Comparison of ENCODE assay signal across 25 cellular contexts in genomic region chr10:88431103-88431502, GRCh38.
A peak's percentile ranks its signal among the peaks of the same experiment; 100 is the strongest.
DNase-seq lines count a peak whose midpoint lies in the region; ATAC-seq, FAIRE-seq and TF ChIP-seq lines count a peak whose summit lies in the region.
"Had no signal": no experiment of that assay in that cellular context is flagged by ENCODE, and none has a peak within 500 bp of the region (broad histone marks: within the 10 kb centered on the region; RNA-seq: fewer than 3 reads in every experiment).

No MANE protein-coding gene starts in this region.

- no peaks in the 10 kb centered on the region for H3K9me3 ChIP-seq in HepG2 (ENCODE audit: low read length)
- H3K9me3 ChIP-seq in right lobe of liver = no peaks in the 10 kb centered on the region
- H3K9me3 ChIP-seq in HEK293 (ENCODE audit: control insufficient read depth, insufficient read depth, low read depth, low read length) = no peaks in the 10 kb centered on the region
- H3K9me3 ChIP-seq in GM12878 (replicated peaks; ENCODE audit: control insufficient read depth, insufficient read depth, low read length) = no peaks in the 10 kb centered on the region
- H3K9me3 ChIP-seq: A549; BLaER1 treated with 17β-estradiol and CSF1 and Interleukin-3, amounts not matched to agents 10 nM and 100 nM; Caco-2 had no signal

- FAIRE-seq in HepG2 (lab: Jason Lieb, UNC) (no peak), GM12878 (lab: Jason Lieb, UNC) (no peak)
- FAIRE-seq: A549, GM12891, GM19239 had no signal

- no peak for TF ChIP-seq POLR2A in HepG2 (IDR thresholded peaks at IDR 0.05; ENCODE audit: insufficient read depth in 1 of 2, low read depth in 2 of 2, low read length in 2 of 2)
- no peak for TF ChIP-seq POLR2A in right lobe of liver (IDR thresholded peaks at IDR 0.05)
- no peak for TF ChIP-seq POLR2A in GM12878 (IDR thresholded peaks at IDR 0.05; ENCODE audit: low read depth, low read length)

- no peaks in the 10 kb centered on the region for H3K4me1 ChIP-seq in HepG2 (ENCODE audit: insufficient read depth, low read length)
- H3K4me1 ChIP-seq in right lobe of liver = no peaks in the 10 kb centered on the region
- peaks cover 18% of the 10 kb centered on the region for H3K4me1 ChIP-seq in HEK293 (ENCODE audit: control insufficient read depth, insufficient read depth, low read length)
- no peaks in the 10 kb centered on the region for H3K4me1 ChIP-seq in GM12878 (ENCODE audit: control insufficient read depth, insufficient read depth, low read length)
- H3K4me1 ChIP-seq: BLaER1 treated with 17β-estradiol and CSF1 and Interleukin-3, amounts not matched to agents 10 nM and 100 nM; Caco-2 had no signal

- TF ChIP-seq RAD21 in HepG2 (CRISPR knock-in tag; IDR thresholded peaks at IDR 0.05) = no peak
- no peak for TF ChIP-seq RAD21 in GM12878 (IDR thresholded peaks at IDR 0.05; ENCODE audit: insufficient read depth, low read depth, low read length)

- H3K79me2 ChIP-seq in HepG2 (ENCODE audit: insufficient read depth, low read length) = no peaks in the 10 kb centered on the region
- no peaks in the 10 kb centered on the region for H3K79me2 ChIP-seq in GM12878 (ENCODE audit: control insufficient read depth, insufficient read depth, low read length)

- BruUV-seq in HepG2 (replicated peaks; lab: Mats Ljungman, UMichigan) = no TSS peak
- no TSS peak for BruUV-seq in GM12878 (replicated peaks; lab: Mats Ljungman, UMichigan)

- no peak for DNase-seq in HepG2 (ENCODE audit: low spot score)
- DNase-seq in right lobe of liver = no peak
- no peak for DNase-seq in GM12878 (ENCODE audit: low read depth, low spot score)
- DNase-seq in T1000 (lab: John Stamatoyannopoulos, UW) = no peak
- DNase-seq in NCI-H524 (lab: John Stamatoyannopoulos, UW) = no peak
- DNase-seq: AML-193; Caco-2; Calu3; CD4-positive, alpha-beta T cell; CD8-positive, alpha-beta T cell; DMS 273 treated with DMSO at 0.1 percent for 48 hours; DMS153; DMS53; DMS79; DND-41; EL; GDM1 had no signal

- no peak overlapping the region for H3K4me2 ChIP-seq in HepG2 (ENCODE audit: low read depth, low read length)
- H3K4me2 ChIP-seq in GM12878 (ENCODE audit: control insufficient read depth, insufficient read depth) = no peak overlapping the region
- H3K4me2 ChIP-seq: A549; BLaER1 treated with 17β-estradiol and CSF1 and Interleukin-3, amounts not matched to agents 10 nM and 100 nM had no signal

- intact Hi-C loops in HepG2 (cut with micrococcal nuclease; ENCODE audit: unreplicated experiment) (no loop called here), right lobe of liver (cut with DNase I) (no loop called here), GM12878 (cut with micrococcal nuclease; ENCODE audit: unreplicated experiment) (no loop called here)

- 29% methylated on average over 1 of the region's 1 CpG for WGBS in HepG2 (ENCODE audit: low lambda C conversion rate)
- WGBS in right lobe of liver (ENCODE audit: insufficient coverage, low coverage, low lambda C conversion rate, missing lambda C conversion rate) = 100% methylated on average over 1 of the region's 1 CpG
- 95% methylated on average over 1 of the region's 1 CpG for WGBS in GM12878 (ENCODE audit: insufficient coverage, insufficient replicate concordance, low lambda C conversion rate, missing lambda C conversion rate)

- no peak for TF ChIP-seq EP300 in HepG2 (IDR thresholded peaks at IDR 0.05; ENCODE audit: low read depth in 2 of 2, low read length in 2 of 2)
- TF ChIP-seq EP300 in HepG2 (CRISPR knock-in tag; IDR thresholded peaks at IDR 0.05; ENCODE audit: borderline replicate concordance) = no peak
- TF ChIP-seq EP300 in GM12878 (IDR thresholded peaks at IDR 0.05; ENCODE audit: borderline replicate concordance in 1 of 2, control insufficient read depth in 1 of 2, low read depth in 2 of 2, low read length in 2 of 2) = no peak

- TF ChIP-seq CTCF in HepG2 (CRISPR knock-in tag; IDR thresholded peaks at IDR 0.05) = no peak
- TF ChIP-seq CTCF in right lobe of liver (IDR thresholded peaks at IDR 0.05) = no peak
- TF ChIP-seq CTCF in HEK293 (tag by site-specific recombination; IDR thresholded peaks at IDR 0.05) = no peak
- no peak for TF ChIP-seq CTCF in GM12878 (IDR thresholded peaks at IDR 0.05 in 2 of 3, conservative IDR thresholded peaks at IDR 0.05 in 1 of 3; ENCODE audit: control insufficient read depth in 2 of 3, extremely low read depth in 1 of 3, insufficient read depth in 1 of 3, low read depth in 3 of 3, low read length in 3 of 3)

- H4K20me1 ChIP-seq in HepG2 (ENCODE audit: insufficient read depth, low read length) (no peaks in the 10 kb centered on the region), GM12878 (ENCODE audit: control insufficient read depth, insufficient read depth) (no peaks in the 10 kb centered on the region)
- H4K20me1 ChIP-seq: BLaER1 treated with 17β-estradiol and CSF1 and Interleukin-3, amounts not matched to agents 10 nM and 100 nM had no signal

- H2AFZ ChIP-seq in HepG2 (ENCODE audit: low read length) = no peak overlapping the region
- no peak overlapping the region for H2AFZ ChIP-seq in GM12878 (ENCODE audit: control insufficient read depth, low read depth, low read length)

- H3K36me3 ChIP-seq in HepG2 (replicated peaks in 1 of 2; ENCODE audit: control insufficient read depth in 1 of 2, insufficient read depth in 2 of 2, low read length in 2 of 2) (no peaks in the 10 kb centered on the region), right lobe of liver (no peaks in the 10 kb centered on the region), HEK293 (ENCODE audit: control insufficient read depth in 2 of 2, insufficient read depth in 1 of 2, low read length in 2 of 2) (no peaks in the 10 kb centered on the region), GM12878 (ENCODE audit: control insufficient read depth in 2 of 2, insufficient read depth in 2 of 2, low read length in 1 of 2) (no peaks in the 10 kb centered on the region)
- H3K36me3 ChIP-seq: BLaER1 treated with 17β-estradiol and CSF1 and Interleukin-3, amounts not matched to agents 10 nM and 100 nM had no signal

- RAD21 ChIA-PET in GM12878 (lab: Charles Lee; ENCODE audit: unreplicated experiment) = no interaction called here

- H3K27me3 ChIP-seq in HepG2 (ENCODE audit: control insufficient read depth in 1 of 2, insufficient read depth in 2 of 2, low read length in 2 of 2) (no peaks in the 10 kb centered on the region), right lobe of liver (no peaks in the 10 kb centered on the region), GM12878 (replicated peaks in 1 of 2; ENCODE audit: control insufficient read depth in 2 of 2, insufficient read depth in 2 of 2, low read length in 1 of 2) (no peaks in the 10 kb centered on the region)
- H3K27me3 ChIP-seq: BLaER1 treated with 17β-estradiol and CSF1 and Interleukin-3, amounts not matched to agents 10 nM and 100 nM had no signal

- no peak overlapping the region for H3K9ac ChIP-seq in HepG2 (ENCODE audit: insufficient read depth, low read depth, low read length)
- no peak overlapping the region for H3K9ac ChIP-seq in GM12878 (ENCODE audit: control insufficient read depth, insufficient read depth, low read length)
- H3K9ac ChIP-seq: BLaER1 treated with 17β-estradiol and CSF1 and Interleukin-3, amounts not matched to agents 10 nM and 100 nM had no signal

- H3K27ac ChIP-seq in HepG2 (ENCODE audit: extremely low read length, insufficient read depth, low read length) (no peak overlapping the region), right lobe of liver (no peak overlapping the region), HEK293 (ENCODE audit: extremely low read depth, low read depth, low read length) (no peak overlapping the region), GM12878 (ENCODE audit: control insufficient read depth, insufficient read depth) (no peak overlapping the region)
- H3K27ac ChIP-seq: 22Rv1; A549; BLaER1 treated with 17β-estradiol and CSF1 and Interleukin-3, amounts not matched to agents 10 nM and 100 nM; C4-2B had no signal

- SMC1A ChIA-PET in GM12878 (lab: Charles Lee; ENCODE audit: uncharacterized antibody, unreplicated experiment) = no interaction called here

- POLR2A ChIA-PET in HepG2 (lab: Yijun Ruan, JAX) (no interaction called here), HEK293 (lab: Yijun Ruan, JAX) (no interaction called here), GM12878 (lab: Charles Lee) (no interaction called here)

- H3K4me3 ChIP-seq in HepG2 (replicated peaks in 1 of 3; ENCODE audit: insufficient read depth in 1 of 3, low read depth in 2 of 3, low read length in 3 of 3) (no peak overlapping the region), right lobe of liver (no peak overlapping the region), HEK293 (ENCODE audit: low read depth, low read length) (no peak overlapping the region), GM12878 (no peak overlapping the region)
- H3K4me3 ChIP-seq: A549; BLaER1 treated with 17β-estradiol and CSF1 and Interleukin-3, amounts not matched to agents 10 nM and 100 nM had no signal

- CTCF ChIA-PET in HepG2 (lab: Yijun Ruan, JAX; ENCODE audit: low intra/inter-chr PET ratio, low total read pairs) = no interaction called here
- CTCF ChIA-PET in HEK293 (lab: Yijun Ruan, JAX) = interaction anchor here (0.6 kb wide), 1 partner anchor 114 kb away, joined by 3 read pairs; no protein-coding TSS in a partner anchor
- CTCF ChIA-PET in GM12878 (lab: Yijun Ruan, JAX) = no interaction called here

- ATAC-seq in HepG2 (no peak), right lobe of liver (no peak), GM12878 (no peak), HG03457 (IDR thresholded peaks at IDR 0.05; ENCODE audit: unreplicated experiment) (no peak)
- ATAC-seq: A549; CD8-positive, alpha-beta T cell had no signal

- in situ Hi-C loops in HepG2 (cut with HindIII; ENCODE audit: extremely low pct_ligation_motif_present, low pct_unique_long_range_greater_than_20kb) (no loop called here), GM12878 (cut with MboI) (no loop called here)

TF ChIP-seq in HepG2, 621 proteins besides CTCF, POLR2A, EP300 and RAD21 (continues in another document):
- TF ChIP-seq ZNF207 (IDR thresholded peaks at IDR 0.05; ENCODE audit: borderline replicate concordance) = no peak
- TF ChIP-seq SOX5 (CRISPR knock-in tag; IDR thresholded peaks at IDR 0.05; ENCODE audit: borderline replicate concordance) = no peak
- peak; percentile 91 for TF ChIP-seq ATF7 (IDR thresholded peaks at IDR 0.05)
- TF ChIP-seq ATF7 (CRISPR knock-in tag; IDR thresholded peaks at IDR 0.05) = no peak

TF ChIP-seq in HEK293, 187 proteins besides CTCF, POLR2A, EP300 and RAD21 (continues in another document):
- TF ChIP-seq ZNF791 (tag by site-specific recombination; IDR thresholded peaks at IDR 0.05) = no peak

TF ChIP-seq in GM12878, 131 proteins besides CTCF, POLR2A, EP300 and RAD21:
- TF ChIP-seq ZNF24 (IDR thresholded peaks at IDR 0.05) = no peak
- peak; percentile 50; the same call in 1 of the 2 replicates for TF ChIP-seq JUNB (IDR thresholded peaks at IDR 0.05)
